Comparison of ENCODE assay signal across 22 cellular contexts in genomic region chr19:13281567-13282291, GRCh38.
DNase-seq lines count a peak whose midpoint lies in the region; ATAC-seq and TF ChIP-seq lines count a peak whose summit lies in the region.
"Had no signal": no experiment of that assay in that cellular context is flagged by ENCODE, and none has a peak within 500 bp of the region (broad histone marks: within the 10 kb centered on the region; RNA-seq: fewer than 3 reads in every experiment).

No MANE protein-coding gene starts in this region.

- no peaks in the 10 kb centered on the region for H3K9me3 ChIP-seq in adipocyte (ENCODE audit: control insufficient read depth, low read length)
- H3K9me3 ChIP-seq: psoas muscle, vagina had no signal

- no peaks in the 10 kb centered on the region for H3K36me3 Mint-ChIP-seq in activated CD8-positive, alpha-beta T cell treated with anti-CD3 and anti-CD28 coated beads for 36 hours (ENCODE audit: low read depth)
- no peaks in the 10 kb centered on the region for H3K36me3 Mint-ChIP-seq in activated CD8-positive, alpha-beta T cell treated with anti-CD3 and anti-CD28 coated beads, Interleukin-2, amount 10 ng/mL, durations not matched to agents 7 days and 5 days (ENCODE audit: low read depth)
- H3K36me3 Mint-ChIP-seq: CD4-positive, alpha-beta memory T cell; natural killer cell treated with Interleukin-12 subunit alpha and Interleukin-12 subunit beta and Interleukin-15 and Interleukin-18, amount 100 ng/mL, for 72 hours had no signal

- intact Hi-C loops in activated CD8-positive, alpha-beta T cell treated with anti-CD3 and anti-CD28 coated beads for 36 hours (cut with micrococcal nuclease) = no loop called here

- H3K27me3 ChIP-seq in adipocyte (replicated peaks; ENCODE audit: control insufficient read depth, insufficient read depth, low read length) = no peaks in the 10 kb centered on the region
- H3K27me3 ChIP-seq: vagina had no signal

- ATAC-seq in activated CD8-positive, alpha-beta T cell treated with anti-CD3 and anti-CD28 coated beads for 36 hours = no peak
- no peak for ATAC-seq in activated CD8-positive, alpha-beta T cell treated with anti-CD3 and anti-CD28 coated beads, Interleukin-2, amount 10 ng/mL, durations not matched to agents 7 days and 5 days
- no peak for ATAC-seq in GM19455 (IDR thresholded peaks at IDR 0.05; ENCODE audit: unreplicated experiment)
- ATAC-seq: natural killer cell treated with Interleukin-12 subunit alpha and Interleukin-12 subunit beta and Interleukin-15 and Interleukin-18, amount 100 ng/mL, for 72 hours; psoas muscle had no signal

- TF ChIP-seq CTCF in activated CD8-positive, alpha-beta T cell treated with anti-CD3 and anti-CD28 coated beads for 36 hours (IDR thresholded peaks at IDR 0.05) = no peak

- H3K4me1 Mint-ChIP-seq in activated CD8-positive, alpha-beta T cell treated with anti-CD3 and anti-CD28 coated beads for 36 hours (ENCODE audit: low read depth) = peaks cover 7% of the 10 kb centered on the region
- H3K4me1 Mint-ChIP-seq in activated CD8-positive, alpha-beta T cell treated with anti-CD3 and anti-CD28 coated beads, Interleukin-2, amount 10 ng/mL, durations not matched to agents 7 days and 5 days (ENCODE audit: low read depth) = peaks cover 20% of the 10 kb centered on the region

- no peak overlapping the region for H3K27ac Mint-ChIP-seq in activated CD8-positive, alpha-beta T cell treated with anti-CD3 and anti-CD28 coated beads for 36 hours
- no peak overlapping the region for H3K27ac Mint-ChIP-seq in activated CD8-positive, alpha-beta T cell treated with anti-CD3 and anti-CD28 coated beads, Interleukin-2, amount 10 ng/mL, durations not matched to agents 7 days and 5 days
- H3K27ac Mint-ChIP-seq: activated naive CD4-positive, alpha-beta T cell treated with anti-CD3 and anti-CD28 coated beads for 36 hours; CD4-positive, alpha-beta memory T cell; natural killer cell treated with Interleukin-12 subunit alpha and Interleukin-12 subunit beta and Interleukin-15 and Interleukin-18, amount 100 ng/mL, for 72 hours had no signal

- CTCF ChIA-PET in activated CD8-positive, alpha-beta T cell treated with anti-CD3 and anti-CD28 coated beads for 36 hours (lab: Charles Lee) = interaction anchor here (2.4 kb wide), 1 partner anchor 308 kb away, joined by 10 read pairs; no protein-coding TSS in a partner anchor
- CTCF ChIA-PET in activated CD8-positive, alpha-beta T cell treated with anti-CD3 and anti-CD28 coated beads, Interleukin-2, amount 10 ng/mL, durations not matched to agents 7 days and 5 days (lab: Charles Lee) = interaction anchor here (0.6 to 1.0 kb wide), 2 partner anchors 304 to 308 kb away, joined by 3 to 4 read pairs; no protein-coding TSS in a partner anchor

- H3K4me3 ChIP-seq in adipocyte (ENCODE audit: low read length) = no peak overlapping the region
- H3K4me3 ChIP-seq: PC-9, psoas muscle, vagina had no signal

- H3K9ac ChIP-seq in adipocyte (ENCODE audit: low read length) = no peak overlapping the region

- POLR2A ChIA-PET in activated CD8-positive, alpha-beta T cell treated with anti-CD3 and anti-CD28 coated beads for 36 hours (lab: Charles Lee) = no interaction called here
- POLR2A ChIA-PET in activated CD8-positive, alpha-beta T cell treated with anti-CD3 and anti-CD28 coated beads, Interleukin-2, amount 10 ng/mL, durations not matched to agents 7 days and 5 days (lab: Charles Lee) = interaction anchor here (1.2 kb wide), 1 partner anchor 10 kb away, joined by 3 read pairs; no protein-coding TSS in a partner anchor

- H3K27me3 Mint-ChIP-seq in activated CD8-positive, alpha-beta T cell treated with anti-CD3 and anti-CD28 coated beads for 36 hours = peaks cover 4% of the 10 kb centered on the region
- H3K27me3 Mint-ChIP-seq in activated CD8-positive, alpha-beta T cell treated with anti-CD3 and anti-CD28 coated beads, Interleukin-2, amount 10 ng/mL, durations not matched to agents 7 days and 5 days (ENCODE audit: low read depth) = no peaks in the 10 kb centered on the region

- H3K36me3 ChIP-seq in adipocyte (ENCODE audit: control insufficient read depth, insufficient read depth, low read length, severe bottlenecking) = no peaks in the 10 kb centered on the region
- H3K36me3 ChIP-seq: vagina had no signal

- peak; percentile 10 for DNase-seq in activated CD8-positive, alpha-beta T cell treated with anti-CD3 and anti-CD28 coated beads for 36 hours
- no peak for DNase-seq in activated CD8-positive, alpha-beta T cell treated with anti-CD3 and anti-CD28 coated beads, Interleukin-2, amount 10 ng/mL, durations not matched to agents 7 days and 5 days
- DNase-seq in adipocyte (ENCODE audit: low read depth) = peak; percentile 13
- peak; percentile 42 for DNase-seq in inferior parietal cortex (ENCODE audit: extremely low spot score)
- DNase-seq in superior temporal gyrus (ENCODE audit: extremely low spot score) = peak; percentile 58
- no peak for DNase-seq in NCI-H1092 (lab: John Stamatoyannopoulos, UW)
- DNase-seq in activated naive CD4-positive, alpha-beta T cell treated with Interleukin-2 at 50 U/mL for 16 hours = no peak
- DNase-seq: activated naive CD4-positive, alpha-beta T cell treated with anti-CD3 and anti-CD28 coated beads for 36 hours; CD4-positive, alpha-beta memory T cell; DMS79 treated with DMSO at 0.1 percent for 48 hours; Karpas-422; NCI-H1048; NCI-H2029; NCI-H524 treated with DMSO at 0.1 percent for 48 hours; PC-9; psoas muscle; SIG-M5; stimulated activated CD4-positive, alpha-beta T cell treated with anti-CD3 and anti-CD28 coated beads, Interleukin-4, amount 100 ng/mL, for 24 hours; T-helper 1 cell had no signal

- H3K9me3 Mint-ChIP-seq in activated CD8-positive, alpha-beta T cell treated with anti-CD3 and anti-CD28 coated beads for 36 hours = no peaks in the 10 kb centered on the region
- no peaks in the 10 kb centered on the region for H3K9me3 Mint-ChIP-seq in activated CD8-positive, alpha-beta T cell treated with anti-CD3 and anti-CD28 coated beads, Interleukin-2, amount 10 ng/mL, durations not matched to agents 7 days and 5 days (ENCODE audit: insufficient read depth)
- H3K9me3 Mint-ChIP-seq: activated naive CD4-positive, alpha-beta T cell treated with anti-CD3 and anti-CD28 coated beads for 36 hours; natural killer cell treated with Interleukin-12 subunit alpha and Interleukin-12 subunit beta and Interleukin-15 and Interleukin-18, amount 100 ng/mL, for 72 hours had no signal

- H3K4me3 Mint-ChIP-seq in activated CD8-positive, alpha-beta T cell treated with anti-CD3 and anti-CD28 coated beads for 36 hours = no peak overlapping the region
- no peak overlapping the region for H3K4me3 Mint-ChIP-seq in activated CD8-positive, alpha-beta T cell treated with anti-CD3 and anti-CD28 coated beads, Interleukin-2, amount 10 ng/mL, durations not matched to agents 7 days and 5 days
- H3K4me3 Mint-ChIP-seq: activated naive CD4-positive, alpha-beta T cell treated with anti-CD3 and anti-CD28 coated beads for 36 hours; CD4-positive, alpha-beta memory T cell; natural killer cell treated with Interleukin-12 subunit alpha and Interleukin-12 subunit beta and Interleukin-15 and Interleukin-18, amount 100 ng/mL, for 72 hours had no signal

- peaks cover 13% of the 10 kb centered on the region for H3K4me1 ChIP-seq in adipocyte (ENCODE audit: control insufficient read depth, insufficient read depth, low read length)
- H3K4me1 ChIP-seq: psoas muscle, vagina had no signal

Comparison
In these comparisons a context has a peak if more than half of its experiments do, and no peak if none do; other contexts are left out.
1. DNase-seq: peak in activated CD8-positive, alpha-beta T cell treated with anti-CD3 and anti-CD28 coated beads for 36 hours (single experiment), adipocyte (single experiment), inferior parietal cortex (single experiment) and superior temporal gyrus (single experiment); none in activated CD8-positive, alpha-beta T cell treated with anti-CD3 and anti-CD28 coated beads, Interleukin-2, amount 10 ng/mL, durations not matched to agents 7 days and 5 days (single experiment), NCI-H1092 (single experiment) and activated naive CD4-positive, alpha-beta T cell treated with Interleukin-2 at 50 U/mL for 16 hours (single experiment).